ENCODE assay signal across 8 cellular contexts in the genomic region with DNA sequence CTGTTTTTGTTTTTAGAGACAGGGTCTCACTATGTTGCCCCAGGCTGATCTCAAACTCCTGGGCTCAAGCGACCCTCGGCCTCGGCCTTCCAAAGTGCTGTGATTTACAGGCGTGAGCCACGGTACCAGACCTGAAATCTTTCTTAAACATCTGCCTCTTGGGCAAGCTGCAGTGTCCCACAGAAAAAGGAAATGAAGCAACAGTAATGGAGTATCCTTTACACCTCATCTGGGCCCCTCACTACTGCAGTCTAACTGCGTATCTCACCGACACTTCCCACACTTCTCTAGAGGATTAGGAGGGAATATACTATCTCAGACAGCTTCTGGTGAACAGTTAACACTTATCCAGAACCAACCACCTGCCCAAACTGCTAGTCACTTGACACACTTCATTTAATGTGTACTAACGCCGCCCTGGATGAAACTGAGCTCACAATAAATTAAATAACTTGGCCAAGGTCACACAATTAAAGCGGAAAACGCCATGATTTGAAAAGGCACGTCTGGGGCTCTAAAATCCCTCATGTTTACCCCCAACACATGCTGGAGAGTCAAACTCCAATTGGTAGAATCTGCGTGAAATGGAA. TPM values are rescaled to one million over a fixed set of nuclear protein-coding genes. Genes with fewer than 3 reads are reported as not detected.
A peak's percentile ranks its signal among the peaks of the same experiment; 100 is the strongest.
DNase-seq lines count a peak whose midpoint lies in the region; ATAC-seq, FAIRE-seq and TF ChIP-seq lines count a peak whose summit lies in the region.

No MANE protein-coding gene starts in this region.

- intact Hi-C loops in Right ventricle myocardium inferior (cut with DNase I), result loop anchor here (2.0 kb wide), 1 partner anchor 263 kb away; no protein-coding TSS in a partner anchor
- intact Hi-C loops in pancreas (cut with DNase I), result no loop called here

- H3K27me3 ChIP-seq in right atrium auricular region, result no peaks in the 10 kb centered on the region
- H3K27me3 ChIP-seq in pancreas, result no peaks in the 10 kb centered on the region

- TF ChIP-seq POLR2A in erythroblast (IDR thresholded peaks at IDR 0.05; ENCODE audit: low read length), result peak; percentile 34

- H3K4me3 ChIP-seq in right atrium auricular region, result peak overlapping the region; percentile 94 to 95
- peak overlapping the region; percentile 64 to 93 (median 83) for H3K4me3 ChIP-seq in pancreas

- no peak for TF ChIP-seq CTCF in right atrium auricular region (IDR thresholded peaks at IDR 0.05)
- TF ChIP-seq CTCF in pancreas (IDR thresholded peaks at IDR 0.05), result no peak

- peaks cover 0 to 38% of the 10 kb centered on the region in 2 donors for H3K4me1 ChIP-seq in right atrium auricular region
- peaks cover 0 to 17% (median 14%) of the 10 kb centered on the region in 3 donors for H3K4me1 ChIP-seq in pancreas

- FAIRE-seq in pancreas (lab: Jason Lieb, UNC), result no peak

- DNase-seq in right atrium auricular region (ENCODE audit: low spot score) (no peak), Right ventricle myocardium inferior (ENCODE audit: missing footprints) (no peak), SW480 (ENCODE audit: low spot score) (peak; percentile 20), erythroblast (lab: John Stamatoyannopoulos, UW) (peak; percentile 92 to 96), pancreas (no peak), NCI-H2081 (lab: John Stamatoyannopoulos, UW) (no peak), NCI-H1105 (lab: John Stamatoyannopoulos, UW) (no peak)

- WGBS in pancreas, 2 donors, result 3 to 6% methylated on average over 13 of the region's 13 CpGs

- no peak for ATAC-seq in Right ventricle myocardium inferior
- ATAC-seq in pancreas, result peak in 1 of 4 donors; percentile 0
- ATAC-seq in HG02870 (IDR thresholded peaks at IDR 0.05; ENCODE audit: unreplicated experiment), result no peak

- H3K27ac ChIP-seq in right atrium auricular region, result peak overlapping the region; percentile 94 to 95
- peak overlapping the region in 1 of 4 donors; percentile 98 for H3K27ac ChIP-seq in pancreas

- no peaks in the 10 kb centered on the region for H3K9me3 ChIP-seq in right atrium auricular region
- H3K9me3 ChIP-seq in pancreas, result no peaks in the 10 kb centered on the region

- H3K36me3 ChIP-seq in right atrium auricular region (no peaks in the 10 kb centered on the region), pancreas (no peaks in the 10 kb centered on the region)

RNA-seq across cellular contexts. Expression of gene COX7A2L, which starts 1.0 kb away (rescaled TPM):
- total RNA-seq in right atrium auricular region (100 to 1,000 TPM in 1 of 2 donors, 10 to 100 TPM in 1; 96.0 to 132 TPM), Right ventricle myocardium inferior (94.4 TPM), pancreas (10 to 100 TPM; 34.8 to 54.3 (median 49.7) TPM)
- 10 to 100 TPM; 40.0 to 91.5 TPM for polyA plus RNA-seq in pancreas

Comparison
In these comparisons a context has a peak if more than half of its experiments do, and no peak if none do; other contexts are left out.
1. DNase-seq: peak in SW480 (single experiment) and erythroblast (2 of 2); none in right atrium auricular region (single experiment), Right ventricle myocardium inferior (single experiment), pancreas (0 of 6), NCI-H2081 (0 of 2) and NCI-H1105 (single experiment).